20 cellular contexts compared by ENCODE assay signal in genomic region chr2:216181953-216182352, GRCh38.
DNase-seq lines count a peak whose midpoint lies in the region; ATAC-seq, FAIRE-seq and TF ChIP-seq lines count a peak whose summit lies in the region.
"Had no signal": no experiment of that assay in that cellular context is flagged by ENCODE, and none has a peak within 500 bp of the region (broad histone marks: within the 10 kb centered on the region; RNA-seq: fewer than 3 reads in every experiment).

No MANE protein-coding gene starts in this region.

- H3K27ac Mint-ChIP-seq in activated CD4-positive, alpha-beta T cell treated with anti-CD3 and anti-CD28 coated beads, Interleukin-2, amount 10 ng/mL, durations not matched to agents 24 days and 14 days, result peak overlapping the region; percentile 22
- H3K27ac Mint-ChIP-seq in activated T-helper 17 cell treated with anti-CD3 and anti-CD28 coated beads, Interleukin-2, amount 50 U/mL, for 72 hours, result peak overlapping the region; percentile 16
- no peak overlapping the region for H3K27ac Mint-ChIP-seq in neural progenitor cell

- H3K36me3 Mint-ChIP-seq in activated CD4-positive, alpha-beta T cell treated with anti-CD3 and anti-CD28 coated beads, Interleukin-2, amount 10 ng/mL, durations not matched to agents 24 days and 14 days (ENCODE audit: low read depth), result peaks cover 64% of the 10 kb centered on the region
- peaks cover 27% of the 10 kb centered on the region for H3K36me3 Mint-ChIP-seq in activated T-helper 17 cell treated with anti-CD3 and anti-CD28 coated beads, Interleukin-2, amount 50 U/mL, for 72 hours (ENCODE audit: low read depth)
- peaks cover 43% of the 10 kb centered on the region for H3K36me3 Mint-ChIP-seq in neural progenitor cell

- H4K20me1 ChIP-seq in neural progenitor cell (ENCODE audit: low read depth), result peaks cover 93% of the 10 kb centered on the region

- H3K36me3 ChIP-seq in neural progenitor cell (peaks cover 14% of the 10 kb centered on the region), Peyer's patch (peaks cover 0 to 38% (median 0%) of the 10 kb centered on the region in 3 donors)
- H3K36me3 ChIP-seq: adrenal gland had no signal

- H3K27me3 ChIP-seq in neural progenitor cell (no peaks in the 10 kb centered on the region), Peyer's patch (no peaks in the 10 kb centered on the region)
- H3K27me3 ChIP-seq: adrenal gland, heart left ventricle, SJSA1 had no signal

- H3K4me1 ChIP-seq in neural progenitor cell (peaks cover 57% of the 10 kb centered on the region), Peyer's patch (no peaks in the 10 kb centered on the region)
- H3K4me1 ChIP-seq: lower lobe of right lung had no signal

- H3K9me3 Mint-ChIP-seq in activated CD4-positive, alpha-beta T cell treated with anti-CD3 and anti-CD28 coated beads, Interleukin-2, amount 10 ng/mL, durations not matched to agents 24 days and 14 days, result peaks cover 4% of the 10 kb centered on the region
- H3K9me3 Mint-ChIP-seq in activated T-helper 17 cell treated with anti-CD3 and anti-CD28 coated beads, Interleukin-2, amount 50 U/mL, for 72 hours, result no peaks in the 10 kb centered on the region
- H3K9me3 Mint-ChIP-seq in neural progenitor cell, result no peaks in the 10 kb centered on the region
- H3K9me3 Mint-ChIP-seq: immature natural killer cell had no signal

- H2AFZ ChIP-seq in neural progenitor cell (replicated peaks), result no peak overlapping the region

- no peaks in the 10 kb centered on the region for H3K27me3 Mint-ChIP-seq in activated CD4-positive, alpha-beta T cell treated with anti-CD3 and anti-CD28 coated beads, Interleukin-2, amount 10 ng/mL, durations not matched to agents 24 days and 14 days
- no peaks in the 10 kb centered on the region for H3K27me3 Mint-ChIP-seq in activated T-helper 17 cell treated with anti-CD3 and anti-CD28 coated beads, Interleukin-2, amount 50 U/mL, for 72 hours
- H3K27me3 Mint-ChIP-seq in neural progenitor cell (ENCODE audit: insufficient read depth, low read depth), result no peaks in the 10 kb centered on the region

- TF ChIP-seq CTCF in neural progenitor cell (IDR thresholded peaks at IDR 0.05) (no peak), Peyer's patch (IDR thresholded peaks at IDR 0.05) (no peak)

- no peak overlapping the region for H3K4me3 Mint-ChIP-seq in activated CD4-positive, alpha-beta T cell treated with anti-CD3 and anti-CD28 coated beads, Interleukin-2, amount 10 ng/mL, durations not matched to agents 24 days and 14 days
- no peak overlapping the region for H3K4me3 Mint-ChIP-seq in activated T-helper 17 cell treated with anti-CD3 and anti-CD28 coated beads, Interleukin-2, amount 50 U/mL, for 72 hours
- no peak overlapping the region for H3K4me3 Mint-ChIP-seq in neural progenitor cell
- H3K4me3 Mint-ChIP-seq: immature natural killer cell had no signal

- DNase-seq in activated CD4-positive, alpha-beta T cell treated with anti-CD3 and anti-CD28 coated beads, Interleukin-2, amount 10 ng/mL, durations not matched to agents 24 days and 14 days, result no peak
- no peak for DNase-seq in activated CD4-positive, alpha-beta T cell treated with anti-CD3 and anti-CD28 coated beads, Interleukin-2, amount 50 U/mL, for 4 hours
- DNase-seq in GM19239 (ENCODE audit: insufficient read length, low spot score) (no peak), neural progenitor cell (ENCODE audit: low spot score) (peak; percentile 28), NCI-H2171 (lab: John Stamatoyannopoulos, UW) (no peak), globus pallidus (ENCODE audit: low spot score) (no peak), Peyer's patch (no peak)
- DNase-seq: activated CD4-positive, alpha-beta T cell treated with anti-CD3 and anti-CD28 coated beads, Interleukin-2, amount 50 U/mL, for 1 hour; activated T-cell treated with anti-CD3 and anti-CD28 coated beads, Interleukin-2, amount 50 U/mL, for 1 hour; adrenal gland; effector CD8-positive, alpha-beta T cell; heart left ventricle; immature natural killer cell; lower lobe of right lung; NCI-H1048; NCI-H2081; NCI-H526; trophoblast cell had no signal

- no peaks in the 10 kb centered on the region for H3K9me3 ChIP-seq in neural progenitor cell (ENCODE audit: low read depth)
- H3K9me3 ChIP-seq in Peyer's patch, result no peaks in the 10 kb centered on the region
- H3K9me3 ChIP-seq: adrenal gland, heart left ventricle, lower lobe of right lung, SJSA1 had no signal

- TF ChIP-seq POLR2A in Peyer's patch (IDR thresholded peaks at IDR 0.05), result no peak

- peaks cover 42% of the 10 kb centered on the region for H3K4me1 Mint-ChIP-seq in activated CD4-positive, alpha-beta T cell treated with anti-CD3 and anti-CD28 coated beads, Interleukin-2, amount 10 ng/mL, durations not matched to agents 24 days and 14 days
- H3K4me1 Mint-ChIP-seq in activated T-helper 17 cell treated with anti-CD3 and anti-CD28 coated beads, Interleukin-2, amount 50 U/mL, for 72 hours, result peaks cover 53% of the 10 kb centered on the region
- H3K4me1 Mint-ChIP-seq in neural progenitor cell, result peaks cover 27% of the 10 kb centered on the region

- H3K27ac ChIP-seq in neural progenitor cell (peak overlapping the region; percentile 62), Peyer's patch (no peak overlapping the region)
- H3K27ac ChIP-seq: adrenal gland, lower lobe of right lung, SJSA1 had no signal

- no peak overlapping the region for H3K9ac ChIP-seq in neural progenitor cell

- peak; percentile 54 for FAIRE-seq in GM19239 (lab: Jason Lieb, UNC)

- H3K4me3 ChIP-seq in neural progenitor cell (peak overlapping the region; percentile 8), Peyer's patch (no peak overlapping the region)
- H3K4me3 ChIP-seq: adrenal gland, heart left ventricle, lower lobe of right lung, SJSA1 had no signal

- H3K4me2 ChIP-seq in neural progenitor cell, result peak overlapping the region; percentile 60

- H3K79me2 ChIP-seq in neural progenitor cell (ENCODE audit: low read depth), result peaks cover 97% of the 10 kb centered on the region

- peaks cover 74% of the 10 kb centered on the region for H3F3A ChIP-seq in neural progenitor cell (ENCODE audit: low read depth)

- no peak for ATAC-seq in activated T-helper 17 cell treated with anti-CD3 and anti-CD28 coated beads, Interleukin-2, amount 50 U/mL, for 72 hours (replicated peaks)
- ATAC-seq: heart left ventricle, lower lobe of right lung had no signal

- intact Hi-C loops in activated CD4-positive, alpha-beta T cell treated with anti-CD3 and anti-CD28 coated beads, Interleukin-2, amount 10 ng/mL, durations not matched to agents 24 days and 14 days (cut with micrococcal nuclease), result no loop called here
